ENCODE assay signal across 21 cellular contexts in genomic region chr10:113183543-113183942, GRCh38.
"Had no signal": no experiment of that assay in that cellular context is flagged by ENCODE, and none has a peak within 500 bp of the region (broad histone marks: within the 10 kb centered on the region; RNA-seq: fewer than 3 reads in every experiment).

No MANE protein-coding gene starts in this region.

- FAIRE-seq: bronchial epithelial cell, endometrium, small intestine had no signal

- H3K36me3 Mint-ChIP-seq: activated naive CD8-positive, alpha-beta T cell; natural killer cell treated with Interleukin-12 subunit alpha and Interleukin-12 subunit beta and Interleukin-15 and Interleukin-18, amount 100 ng/mL, for 72 hours; stimulated activated naive B cell treated with anti-CD40 and anti-IgM and Interleukin-4, amounts not matched to agents 10 μg/mL and 1 μg/mL and 100 μg/mL, for 72 hours; type B pancreatic cell had no signal

- H3K27me3 ChIP-seq: hepatocyte, testis, vagina had no signal

- H3K27ac Mint-ChIP-seq: activated CD8-positive, alpha-beta T cell treated with anti-CD3 and anti-CD28 coated beads, Interleukin-2, amount 10 ng/mL, durations not matched to agents 7 days and 5 days; activated naive CD8-positive, alpha-beta T cell; natural killer cell treated with Interleukin-12 subunit alpha and Interleukin-12 subunit beta and Interleukin-15 and Interleukin-18, amount 100 ng/mL, for 72 hours; stimulated activated naive B cell treated with anti-CD40 and anti-IgM and Interleukin-4, amounts not matched to agents 10 μg/mL and 1 μg/mL and 100 μg/mL, for 72 hours; type B pancreatic cell had no signal

- H3K9me3 ChIP-seq: left ventricle myocardium inferior, testis, vagina had no signal

- H2AFZ ChIP-seq: hepatocyte, parathyroid adenoma had no signal

- H3K4me3 ChIP-seq: hepatocyte, left ventricle myocardium inferior, testis, vagina had no signal

- H3K79me2 ChIP-seq: hepatocyte, parathyroid adenoma had no signal

- H3K4me2 ChIP-seq: hepatocyte had no signal

- H3K27ac ChIP-seq: foreskin keratinocyte, hepatocyte, left ventricle myocardium inferior, parathyroid adenoma, testis, vagina, VCaP had no signal

- H3K36me3 ChIP-seq: left ventricle myocardium inferior, vagina had no signal

- H3K9ac ChIP-seq: parathyroid adenoma had no signal

- H3K4me3 Mint-ChIP-seq: activated CD8-positive, alpha-beta T cell treated with anti-CD3 and anti-CD28 coated beads, Interleukin-2, amount 10 ng/mL, durations not matched to agents 7 days and 5 days; activated naive CD8-positive, alpha-beta T cell; natural killer cell treated with Interleukin-12 subunit alpha and Interleukin-12 subunit beta and Interleukin-15 and Interleukin-18, amount 100 ng/mL, for 72 hours; stimulated activated naive B cell treated with anti-CD40 and anti-IgM and Interleukin-4, amounts not matched to agents 10 μg/mL and 1 μg/mL and 100 μg/mL, for 72 hours; type B pancreatic cell had no signal

- DNase-seq: activated CD4-positive, alpha-beta T cell treated with anti-CD3 and anti-CD28 coated beads, Interleukin-2, amount 50 U/mL, for 1 hour; activated CD8-positive, alpha-beta T cell treated with anti-CD3 and anti-CD28 coated beads, Interleukin-2, amount 10 ng/mL, durations not matched to agents 7 days and 5 days; effector CD4-positive, alpha-beta T cell; foreskin keratinocyte; left ventricle myocardium inferior; mammary epithelial cell; small intestine; stimulated activated CD4-positive, alpha-beta T cell treated with anti-CD3 and anti-CD28 coated beads, Interleukin-2, amount 100 ng/mL, for 24 hours; stimulated activated naive B cell treated with anti-CD40 and anti-IgM and Interleukin-4, amounts not matched to agents 10 μg/mL and 1 μg/mL and 100 μg/mL, for 72 hours; testis had no signal

- ATAC-seq: activated CD4-positive, CD25-positive, alpha-beta regulatory T cell treated with anti-CD3 and anti-CD28 coated beads, Interleukin-2, amount 50 U/mL, for 24 hours; activated CD8-positive, alpha-beta T cell treated with anti-CD3 and anti-CD28 coated beads, Interleukin-2, amount 10 ng/mL, durations not matched to agents 7 days and 5 days; foreskin keratinocyte; natural killer cell treated with Interleukin-12 subunit alpha and Interleukin-12 subunit beta and Interleukin-15 and Interleukin-18, amount 100 ng/mL, for 72 hours; sciatic nerve; stimulated activated naive B cell treated with anti-CD40 and anti-IgM and Interleukin-4, amounts not matched to agents 10 μg/mL and 1 μg/mL and 100 μg/mL, for 72 hours had no signal

- H3K9me3 Mint-ChIP-seq: natural killer cell treated with Interleukin-12 subunit alpha and Interleukin-12 subunit beta and Interleukin-15 and Interleukin-18, amount 100 ng/mL, for 72 hours had no signal

- H3K27me3 Mint-ChIP-seq: activated naive CD8-positive, alpha-beta T cell; stimulated activated naive B cell treated with anti-CD40 and anti-IgM and Interleukin-4, amounts not matched to agents 10 μg/mL and 1 μg/mL and 100 μg/mL, for 72 hours; type B pancreatic cell had no signal

- H3K4me1 ChIP-seq: foreskin keratinocyte, parathyroid adenoma, testis, vagina had no signal
